10 cellular contexts compared by ENCODE assay signal in the genomic region with DNA sequence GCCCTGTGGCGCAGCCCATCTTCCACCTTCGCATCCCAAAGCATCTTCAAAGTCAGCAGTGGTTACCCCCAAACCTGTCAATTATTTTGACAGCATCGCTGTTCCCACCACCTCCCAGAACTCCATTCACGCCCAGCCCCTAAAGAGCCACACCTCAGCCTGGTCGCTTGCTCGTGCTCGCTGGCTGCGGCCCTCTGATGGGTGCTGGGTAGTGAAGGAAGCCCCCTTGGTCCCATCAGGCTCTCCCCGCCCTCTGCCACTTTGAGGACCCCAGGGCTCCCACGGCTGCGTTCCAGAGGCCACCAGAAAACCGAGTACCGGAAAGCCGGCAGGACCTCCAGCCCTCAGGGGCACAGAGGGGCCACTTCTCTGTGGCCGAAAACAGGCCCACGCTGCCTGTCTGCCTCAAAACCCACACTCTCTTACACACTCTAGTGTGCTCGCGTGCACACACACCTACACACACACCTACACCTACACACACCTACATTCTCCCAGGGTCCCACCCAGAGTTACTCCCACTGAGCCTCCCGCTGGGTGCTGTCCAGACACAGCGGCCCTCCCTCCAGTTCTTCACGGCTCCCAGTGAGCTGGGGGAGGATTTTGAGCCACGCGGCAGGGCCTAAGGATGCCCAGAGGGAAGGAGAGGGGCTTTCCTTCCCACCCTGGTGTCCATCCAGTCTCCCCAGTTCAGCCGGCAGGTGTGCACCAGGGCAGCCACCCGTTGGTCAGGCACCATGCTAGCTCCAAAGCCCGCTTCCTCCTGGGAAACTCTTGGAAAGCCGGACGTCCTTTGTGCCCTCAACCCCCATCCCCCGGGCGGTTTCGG. TPM values are rescaled to one million over a fixed set of nuclear protein-coding genes. Genes with fewer than 3 reads are reported as not detected.
DNase-seq lines count a peak whose midpoint lies in the region; ATAC-seq and TF ChIP-seq lines count a peak whose summit lies in the region.
"Had no signal": no experiment of that assay in that cellular context is flagged by ENCODE, and none has a peak within 500 bp of the region (broad histone marks: within the 10 kb centered on the region; RNA-seq: fewer than 3 reads in every experiment).

No MANE protein-coding gene starts in this region.

- intact Hi-C loops in sigmoid colon (cut with DNase I): loop anchor here (5.0 kb wide), 1 partner anchor 60 kb away; no protein-coding TSS in a partner anchor

- in situ Hi-C loops in GM13976 (cut with MboI; ENCODE audit: low sequenced_read_pairs, unreplicated experiment): no loop called here

- peaks cover 49 to 100% (median 93%) of the 10 kb centered on the region in 3 donors for H3K27me3 ChIP-seq in sigmoid colon

- POLR2A ChIA-PET in naive thymus-derived CD8-positive, alpha-beta T cell (lab: Charles Lee): no interaction called here
- POLR2A ChIA-PET in HEK293T (lab: Yijun Ruan, JAX): interaction anchor here (1.5 kb wide), 1 partner anchor 78 kb away, joined by 5 read pairs; a partner anchor contains a TSS

- peak; percentile 70 for DNase-seq in 8988T
- no peak for DNase-seq in GM13976 (ENCODE audit: low spot score)
- peak in 1 of 10 donors; percentile 31 for DNase-seq in naive thymus-derived CD8-positive, alpha-beta T cell
- no peak for DNase-seq in HEK293T (ENCODE audit: extremely low spot score)
- DNase-seq in NCI-H526 treated with DMSO at 0.1 percent for 48 hours (lab: John Stamatoyannopoulos, UW): no peak
- DNase-seq in sigmoid colon: no peak
- DNase-seq in HK-2 (ENCODE audit: unreplicated experiment): no peak

- H3K36me3 Mint-ChIP-seq in naive thymus-derived CD8-positive, alpha-beta T cell: peaks cover 0 to 5% (median 0%) of the 10 kb centered on the region in 3 donors

- no peak overlapping the region for H3K27ac Mint-ChIP-seq in naive thymus-derived CD8-positive, alpha-beta T cell

- TF ChIP-seq EP300 in sigmoid colon (IDR thresholded peaks at IDR 0.05): no peak

- no peaks in the 10 kb centered on the region for H3K36me3 ChIP-seq in sigmoid colon
- H3K36me3 ChIP-seq: cardiac muscle cell had no signal

- H3K9me3 ChIP-seq in sigmoid colon: no peaks in the 10 kb centered on the region

- H3K27me3 Mint-ChIP-seq in naive thymus-derived CD8-positive, alpha-beta T cell: peaks cover 30 to 84% (median 60%) of the 10 kb centered on the region in 5 donors

- no peak for ATAC-seq in naive thymus-derived CD8-positive, alpha-beta T cell

- peaks cover 0 to 3% (median 0%) of the 10 kb centered on the region in 9 donors for H3K9me3 Mint-ChIP-seq in naive thymus-derived CD8-positive, alpha-beta T cell

- TF ChIP-seq CTCF in GM13976 (IDR thresholded peaks at IDR 0.05; ENCODE audit: borderline replicate concordance, control extremely low read depth, extremely low read depth, insufficient read depth, missing control alignments) (peak; percentile 12), sigmoid colon (IDR thresholded peaks at IDR 0.05) (no peak)

- peak overlapping the region in 2 of 4 donors; percentile 37 to 39 for H3K4me3 ChIP-seq in sigmoid colon

- 17 to 25% methylated on average over 31 of the region's 31 CpGs for WGBS in sigmoid colon, 2 donors

- H3K27ac ChIP-seq in angular gyrus (ENCODE audit: low read depth, low read length) (peak overlapping the region; percentile 78), sigmoid colon (no peak overlapping the region)
- H3K27ac ChIP-seq: cardiac muscle cell had no signal

- peaks cover 20 to 41% (median 30%) of the 10 kb centered on the region in 4 donors for H3K4me1 Mint-ChIP-seq in naive thymus-derived CD8-positive, alpha-beta T cell

- CTCF ChIA-PET in HEK293T (lab: Yijun Ruan, JAX): interaction anchor here (0.9 to 1.4 kb wide), 7 partner anchors 12 to 264 kb away, joined by 3 to 7 read pairs (median 4); no protein-coding TSS in a partner anchor

- H3K4me3 Mint-ChIP-seq in naive thymus-derived CD8-positive, alpha-beta T cell: peak overlapping the region; percentile 19 to 85 (median 72)

- H3K4me1 ChIP-seq in sigmoid colon: peaks cover 0 to 60% (median 54%) of the 10 kb centered on the region in 4 donors

- TF ChIP-seq POLR2A in sigmoid colon (IDR thresholded peaks at IDR 0.05): no peak

TF ChIP-seq in HEK293T, 16 proteins besides CTCF, POLR2A, EP300 and RAD21:
- TF ChIP-seq LEF1 (IDR thresholded peaks at IDR 0.05; ENCODE audit: borderline replicate concordance): no peak
- no peak for TF ChIP-seq NFRKB (IDR thresholded peaks at IDR 0.05)
- no peak for TF ChIP-seq BHLHE40 (IDR thresholded peaks at IDR 0.05; ENCODE audit: borderline replicate concordance)
- no peak for TF ChIP-seq SUZ12 (IDR thresholded peaks at IDR 0.05)
- TF ChIP-seq HDGF (IDR thresholded peaks at IDR 0.05; ENCODE audit: borderline replicate concordance): no peak

RNA-seq across cellular contexts. Expression of a gene that starts 1.9 kb away (rescaled TPM):
- not detected for total RNA-seq in naive thymus-derived CD8-positive, alpha-beta T cell
- polyA plus RNA-seq in naive thymus-derived CD8-positive, alpha-beta T cell: under 1 TPM in 1 of 3 donors, not detected in 2; 0.40 TPM
- under 1 TPM in 1 of 4 donors, not detected in 3; 0.41 TPM for total RNA-seq in sigmoid colon
- polyA plus RNA-seq in sigmoid colon: not detected
- total RNA-seq: LHCN-M2 had no signal
- polyA plus RNA-seq: cardiac muscle cell had no signal
